ENCODE assay signal across 34 cellular contexts in genomic region chr14:103948442-103948841, GRCh38. TPM values are rescaled to one million over a fixed set of nuclear protein-coding genes. Genes with fewer than 3 reads are reported as not detected.
"Had no signal": no experiment of that assay in that cellular context is flagged by ENCODE, and none has a peak within 500 bp of the region (broad histone marks: within the 10 kb centered on the region; RNA-seq: fewer than 3 reads in every experiment).

No MANE protein-coding gene starts in this region.

- DNase-seq: stimulated activated CD4-positive, alpha-beta T cell treated with anti-CD3 and anti-CD28 coated beads, Interleukin-2, amount 100 ng/mL, for 48 hours; stimulated activated CD4-positive, alpha-beta T cell treated with anti-CD3 and anti-CD28 coated beads, Interleukin-4, amount 100 ng/mL, for 1 hour; stimulated activated CD4-positive, alpha-beta T cell treated with anti-CD3 and anti-CD28 coated beads, Interleukin-4, amount 100 ng/mL, for 24 hours; stimulated activated CD4-positive, alpha-beta T cell treated with anti-CD3 and anti-CD28 coated beads, Interleukin-4, amount 100 ng/mL, for 4 hours; stimulated activated CD8-positive, alpha-beta memory T cell treated with anti-CD3 and anti-CD28 coated beads, Interleukin-4, amount 100 ng/mL, for 48 hours; stimulated activated naive B cell treated with anti-CD40 and anti-IgM and Interleukin-4, amounts not matched to agents 10 μg/mL and 1 μg/mL and 100 μg/mL, for 72 hours; stimulated activated naive CD4-positive, alpha-beta T cell; stimulated activated naive CD4-positive, alpha-beta T cell treated with Interleukin-2 at 50 U/mL for 16 hours; stimulated activated naive CD8-positive, alpha-beta T cell treated with anti-CD3 and anti-CD28 coated beads, Interleukin-15, amount 100 ng/mL, for 72 hours; stimulated activated naive CD8-positive, alpha-beta T cell treated with anti-CD3 and anti-CD28 coated beads, Interleukin-15, Interleukin-2, amounts not matched to agents 100 U/mL and 50 U/mL, for 24 hours; stomach; substantia nigra; testis; thyroid gland; tibial artery; transverse colon; trophoblast cell; upper lobe of left lung; upper lobe of right lung; uterus had no signal

- H3K4me1 Mint-ChIP-seq: stimulated activated effector memory CD8-positive, alpha-beta T cell treated with anti-CD3 and anti-CD28 coated beads, Interleukin-12 subunit alpha, Interleukin-12 subunit beta, amount 100 ng/mL, for 72 hours; stimulated activated naive B cell treated with anti-CD40 and anti-IgM and Interleukin-4, amounts not matched to agents 10 μg/mL and 1 μg/mL and 100 μg/mL, for 72 hours; stimulated activated naive CD8-positive, alpha-beta T cell treated with anti-CD3 and anti-CD28 coated beads, Interleukin-15, amount 100 ng/mL, for 72 hours had no signal

- H3K36me3 ChIP-seq: stomach, suprapubic skin, thoracic aorta, thyroid gland, tibial artery, tibial nerve, transverse colon, upper lobe of left lung, upper lobe of right lung, uterus, vagina had no signal

- H3K9me3 ChIP-seq: suprapubic skin, testis, thoracic aorta, thyroid gland, tibial artery, upper lobe of right lung, vagina had no signal

- H3K9me3 Mint-ChIP-seq: stimulated activated effector memory CD8-positive, alpha-beta T cell treated with anti-CD3 and anti-CD28 coated beads, Interleukin-12 subunit alpha, Interleukin-12 subunit beta, amount 100 ng/mL, for 72 hours; stimulated activated naive B cell treated with anti-CD40 and anti-IgM and Interleukin-4, amounts not matched to agents 10 μg/mL and 1 μg/mL and 100 μg/mL, for 72 hours; stimulated activated naive CD8-positive, alpha-beta T cell treated with anti-CD3 and anti-CD28 coated beads, Interleukin-15, amount 100 ng/mL, for 72 hours; stimulated activated naive CD8-positive, alpha-beta T cell treated with anti-CD3 and anti-CD28 coated beads, Interleukin-15, Interleukin-2, amounts not matched to agents 100 ng/mL and 50 ng/mL, for 24 hours; type B pancreatic cell had no signal

- H3K4me3 ChIP-seq: stomach, suprapubic skin, testis, thoracic aorta, thyroid gland, tibial artery, tibial nerve, transverse colon, upper lobe of left lung, upper lobe of right lung, uterus, vagina had no signal

- H3K27me3 ChIP-seq: testis, thyroid gland, upper lobe of left lung, vagina had no signal

- H3K27ac Mint-ChIP-seq: stimulated activated effector memory CD8-positive, alpha-beta T cell treated with anti-CD3 and anti-CD28 coated beads, Interleukin-12 subunit alpha, Interleukin-12 subunit beta, amount 100 ng/mL, for 72 hours; stimulated activated memory B cell treated with anti-CD40 and anti-IgM and Interleukin-4, amounts not matched to agents 10 μg/mL and 1 μg/mL and 100 μg/mL, for 72 hours; stimulated activated naive B cell treated with anti-CD40 and anti-IgM and Interleukin-4, amounts not matched to agents 10 μg/mL and 1 μg/mL and 100 μg/mL, for 72 hours; stimulated activated naive CD8-positive, alpha-beta T cell treated with anti-CD3 and anti-CD28 coated beads, Interleukin-15, amount 100 ng/mL, for 72 hours; stimulated activated naive CD8-positive, alpha-beta T cell treated with anti-CD3 and anti-CD28 coated beads, Interleukin-15, Interleukin-2, amounts not matched to agents 100 ng/mL and 50 ng/mL, for 24 hours; type B pancreatic cell had no signal

- H3K27ac ChIP-seq: stomach, suprapubic skin, testis, thoracic aorta, thyroid gland, tibial artery, tibial nerve, transverse colon, upper lobe of left lung, upper lobe of right lung, uterus, vagina had no signal

- ATAC-seq: stimulated activated effector memory CD8-positive, alpha-beta T cell treated with anti-CD3 and anti-CD28 coated beads, Interleukin-12 subunit alpha, Interleukin-12 subunit beta, amount 100 ng/mL, for 72 hours; stimulated activated memory B cell treated with anti-CD40 and anti-IgM and Interleukin-4, amounts not matched to agents 10 μg/mL and 1 μg/mL and 100 μg/mL, for 72 hours; stimulated activated naive B cell treated with anti-CD40 and anti-IgM and Interleukin-4, amounts not matched to agents 10 μg/mL and 1 μg/mL and 100 μg/mL, for 72 hours; stimulated activated naive CD8-positive, alpha-beta T cell treated with anti-CD3 and anti-CD28 coated beads, Interleukin-15, amount 100 ng/mL, for 72 hours; stimulated activated naive CD8-positive, alpha-beta T cell treated with anti-CD3 and anti-CD28 coated beads, Interleukin-15, Interleukin-2, amounts not matched to agents 100 U/mL and 50 U/mL, for 24 hours; upper lobe of right lung had no signal

- H3K36me3 Mint-ChIP-seq: stimulated activated effector memory CD8-positive, alpha-beta T cell treated with anti-CD3 and anti-CD28 coated beads, Interleukin-12 subunit alpha, Interleukin-12 subunit beta, amount 100 ng/mL, for 72 hours; stimulated activated memory B cell treated with anti-CD40 and anti-IgM and Interleukin-4, amounts not matched to agents 10 μg/mL and 1 μg/mL and 100 μg/mL, for 72 hours; stimulated activated naive B cell treated with anti-CD40 and anti-IgM and Interleukin-4, amounts not matched to agents 10 μg/mL and 1 μg/mL and 100 μg/mL, for 72 hours; type B pancreatic cell had no signal

- FAIRE-seq: urothelium cell line had no signal

- H3K4me1 ChIP-seq: stomach, suprapubic skin, testis, thyroid gland, tibial artery, tibial nerve, transverse colon, upper lobe of left lung, upper lobe of right lung, uterus, vagina had no signal

- H3K4me3 Mint-ChIP-seq: stimulated activated effector memory CD8-positive, alpha-beta T cell treated with anti-CD3 and anti-CD28 coated beads, Interleukin-12 subunit alpha, Interleukin-12 subunit beta, amount 100 ng/mL, for 72 hours; stimulated activated memory B cell treated with anti-CD40 and anti-IgM and Interleukin-4, amounts not matched to agents 10 μg/mL and 1 μg/mL and 100 μg/mL, for 72 hours; stimulated activated naive B cell treated with anti-CD40 and anti-IgM and Interleukin-4, amounts not matched to agents 10 μg/mL and 1 μg/mL and 100 μg/mL, for 72 hours; stimulated activated naive CD8-positive, alpha-beta T cell treated with anti-CD3 and anti-CD28 coated beads, Interleukin-15, amount 100 ng/mL, for 72 hours; stimulated activated naive CD8-positive, alpha-beta T cell treated with anti-CD3 and anti-CD28 coated beads, Interleukin-15, Interleukin-2, amounts not matched to agents 100 ng/mL and 50 ng/mL, for 24 hours; type B pancreatic cell had no signal

RNA-seq across cellular contexts. Expression of gene RD3L, which starts 6.1 kb away (rescaled TPM):
- total RNA-seq: stomach, subcutaneous adipose tissue, suprapubic skin, temporal lobe, testis, thoracic aorta, thyroid gland, tibial nerve, transverse colon, upper lobe of left lung, upper lobe of right lung, ureter, urinary bladder, uterus, vagina had no signal
- polyA plus RNA-seq: stomach, thymus had no signal
